8 cellular contexts compared by ENCODE assay signal in genomic region chr1:247007511-247008405, GRCh38. TPM values are rescaled to one million over a fixed set of nuclear protein-coding genes. Genes with fewer than 3 reads are reported as not detected.
DNase-seq lines count a peak whose midpoint lies in the region; ATAC-seq and TF ChIP-seq lines count a peak whose summit lies in the region.

TSS of gene ZNF695 (minus strand) at chr1:247008057. CDS start at chr1:247007908, 149 bp downstream.

- H3K9me3 ChIP-seq in HEK293 (ENCODE audit: control insufficient read depth, insufficient read depth, low read depth, low read length) = no peaks in the 10 kb centered on the region
- H3K9me3 ChIP-seq in body of pancreas = no peaks in the 10 kb centered on the region

- ATAC-seq in body of pancreas = peak; percentile 99

- peak within 1 kb of the TSS; percentile 69 for H3K4me3 ChIP-seq in HEK293 (ENCODE audit: low read depth, low read length)
- peak within 1 kb of the TSS in 1 of 2 donors; percentile 30 for H3K4me3 ChIP-seq in body of pancreas

- DNase-seq in GM10266 (ENCODE audit: extremely low spot score) (peak; percentile 97), MV-4-11 (lab: John Stamatoyannopoulos, UW) (peak; percentile 88), SW 1271 (lab: John Stamatoyannopoulos, UW) (peak; percentile 100), body of pancreas (peak; percentile 68 to 88 (median 82)), iPS DF 19.7 (ENCODE audit: low read depth, low spot score) (peak; percentile 94), retina (peak; percentile 94), UCSD-AML1 (lab: John Stamatoyannopoulos, UW; ENCODE audit: unreplicated experiment) (no peak)

- no peaks in the 10 kb centered on the region for H3K4me1 ChIP-seq in HEK293 (ENCODE audit: control insufficient read depth, insufficient read depth, low read length)
- H3K4me1 ChIP-seq in body of pancreas = no peaks in the 10 kb centered on the region

- CTCF ChIA-PET in HEK293 (lab: Yijun Ruan, JAX) = interaction anchor here (0.7 kb wide), 1 partner anchor 249 kb away, joined by 3 read pairs; no protein-coding TSS in a partner anchor

- intact Hi-C loops in body of pancreas (cut with DNase I) = no loop called here

- no peaks in the 10 kb centered on the region for H3K27me3 ChIP-seq in body of pancreas

- POLR2A ChIA-PET in HEK293 (lab: Yijun Ruan, JAX) = interaction anchor here (0.7 to 0.9 kb wide), 2 partner anchors 71 to 106 kb away, joined by 3 to 9 read pairs; partner anchors contain the start of gene ZNF670

- 1 to 7% methylated on average over 17 to 50 of the region's 58 CpGs for WGBS in body of pancreas, 2 donors

- H3K27ac ChIP-seq in HEK293 (ENCODE audit: extremely low read depth, low read depth, low read length) (no peak within 1 kb of the TSS; the same call in 1 of the 2 replicates), body of pancreas (no peak within 1 kb of the TSS)

- TF ChIP-seq CTCF in GM10266 (IDR thresholded peaks at IDR 0.05; ENCODE audit: control insufficient read depth, insufficient read depth, low read depth, missing control alignments) = no peak
- TF ChIP-seq CTCF in HEK293 (tag by site-specific recombination; IDR thresholded peaks at IDR 0.05) = no peak
- TF ChIP-seq CTCF in body of pancreas (IDR thresholded peaks at IDR 0.05) = peak in 1 of 7 experiments; percentile 5

- no peak for TF ChIP-seq POLR2A in body of pancreas (IDR thresholded peaks at IDR 0.05)

- H3K36me3 ChIP-seq in HEK293 (ENCODE audit: control insufficient read depth in 2 of 2, insufficient read depth in 1 of 2, low read length in 2 of 2) = peaks cover 0 to 14% of the 10 kb centered on the region in 2 experiments; a peak in 2 of 3 replicates
- H3K36me3 ChIP-seq in body of pancreas (replicated peaks in 1 of 2; ENCODE audit: insufficient read depth in 1 of 2, low read depth in 2 of 2) = no peaks in the 10 kb centered on the region

TF ChIP-seq in HEK293, 187 proteins besides CTCF, POLR2A, EP300 and RAD21:
- TF ChIP-seq ZNF571 (tag by site-specific recombination; IDR thresholded peaks at IDR 0.05) (no peak), SP3 (tag by site-specific recombination; IDR thresholded peaks at IDR 0.05) (peak; percentile 56), ZNF335 (tag by site-specific recombination; conservative IDR thresholded peaks at IDR 0.05) (peak; percentile 82), SP2 (tag by site-specific recombination; IDR thresholded peaks at IDR 0.05) (peak; percentile 88), ZNF350 (tag by site-specific recombination; IDR thresholded peaks at IDR 0.05) (peak; percentile 73; the same call in 1 of the 2 replicates), ZBTB20 (tag by site-specific recombination; IDR thresholded peaks at IDR 0.05) (peak; percentile 42; the same call in 1 of the 2 replicates)
- TF ChIP-seq, protein P1, sequence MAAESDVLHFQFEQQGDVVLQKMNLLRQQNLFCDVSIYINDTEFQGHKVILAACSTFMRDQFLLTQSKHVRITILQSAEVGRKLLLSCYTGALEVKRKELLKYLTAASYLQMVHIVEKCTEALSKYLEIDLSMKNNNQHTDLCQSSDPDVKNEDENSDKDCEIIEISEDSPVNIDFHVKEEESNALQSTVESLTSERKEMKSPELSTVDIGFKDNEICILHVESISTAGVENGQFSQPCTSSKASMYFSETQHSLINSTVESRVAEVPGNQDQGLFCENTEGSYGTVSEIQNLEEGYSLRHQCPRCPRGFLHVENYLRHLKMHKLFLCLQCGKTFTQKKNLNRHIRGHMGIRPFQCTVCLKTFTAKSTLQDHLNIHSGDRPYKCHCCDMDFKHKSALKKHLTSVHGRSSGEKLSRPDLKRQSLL (tag by site-specific recombination; IDR thresholded peaks at IDR 0.05) = peak; percentile 73
- TF ChIP-seq, protein P2, sequence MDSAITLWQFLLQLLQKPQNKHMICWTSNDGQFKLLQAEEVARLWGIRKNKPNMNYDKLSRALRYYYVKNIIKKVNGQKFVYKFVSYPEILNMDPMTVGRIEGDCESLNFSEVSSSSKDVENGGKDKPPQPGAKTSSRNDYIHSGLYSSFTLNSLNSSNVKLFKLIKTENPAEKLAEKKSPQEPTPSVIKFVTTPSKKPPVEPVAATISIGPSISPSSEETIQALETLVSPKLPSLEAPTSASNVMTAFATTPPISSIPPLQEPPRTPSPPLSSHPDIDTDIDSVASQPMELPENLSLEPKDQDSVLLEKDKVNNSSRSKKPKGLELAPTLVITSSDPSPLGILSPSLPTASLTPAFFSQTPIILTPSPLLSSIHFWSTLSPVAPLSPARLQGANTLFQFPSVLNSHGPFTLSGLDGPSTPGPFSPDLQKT (IDR thresholded peaks at IDR 0.05; ENCODE audit: borderline replicate concordance, low read depth, low read length) = no peak
TF ChIP-seq in HEK293: peak in this region for 6.

RNA-seq across cellular contexts. Expression of gene ZNF695, which starts in this region (rescaled TPM):
- total RNA-seq in body of pancreas = not detected

Comparison
In these comparisons a context has a peak if more than half of its experiments do, and no peak if none do; other contexts are left out.
1. Peak in DNase-seq and ATAC-seq in body of pancreas; RNA of the gene not detected or under 1 TPM.